Comparison of ENCODE assay signal across 11 cellular contexts in genomic region chr14:59265808-59266207, GRCh38.
DNase-seq lines count a peak whose midpoint lies in the region; ATAC-seq, FAIRE-seq and TF ChIP-seq lines count a peak whose summit lies in the region.
"Had no signal": no experiment of that assay in that cellular context is flagged by ENCODE, and none has a peak within 500 bp of the region (broad histone marks: within the 10 kb centered on the region; RNA-seq: fewer than 3 reads in every experiment).

No MANE protein-coding gene starts in this region.

- DNase-seq in CD14-positive monocyte (ENCODE audit: low spot score) (peak; percentile 52), HPDE6-E6E7 (ENCODE audit: extremely low spot score) (peak; percentile 27), left colon (no peak), SKM-1 treated with dmso at 0.1 percent for 144 hours (lab: John Stamatoyannopoulos, UW; ENCODE audit: unreplicated experiment) (no peak), GM12892 (ENCODE audit: insufficient read length) (no peak)
- DNase-seq in activated CD8-positive, alpha-beta T cell treated with anti-CD3 and anti-CD28 coated beads for 36 hours, result peak; percentile 75
- DNase-seq in naive thymus-derived CD4-positive, alpha-beta T cell, result no peak
- DNase-seq: CD4-positive, alpha-beta memory T cell; NCI-H1436 had no signal

- POLR2A ChIA-PET in activated CD8-positive, alpha-beta T cell treated with anti-CD3 and anti-CD28 coated beads for 36 hours (lab: Charles Lee), result interaction anchor here (0.6 kb wide), 1 partner anchor 474 kb away, joined by 3 read pairs; no protein-coding TSS in a partner anchor
- POLR2A ChIA-PET in naive thymus-derived CD4-positive, alpha-beta T cell (lab: Charles Lee), result interaction anchor here (0.6 kb wide), 1 partner anchor 10 kb away, joined by 3 read pairs; no protein-coding TSS in a partner anchor

- no peak overlapping the region for H3K4me3 Mint-ChIP-seq in CD14-positive monocyte
- H3K4me3 Mint-ChIP-seq in activated CD8-positive, alpha-beta T cell treated with anti-CD3 and anti-CD28 coated beads for 36 hours, result no peak overlapping the region
- H3K4me3 Mint-ChIP-seq in naive thymus-derived CD4-positive, alpha-beta T cell, result no peak overlapping the region
- H3K4me3 Mint-ChIP-seq: CD4-positive, alpha-beta memory T cell; stimulated activated naive CD8-positive, alpha-beta T cell treated with anti-CD3 and anti-CD28 coated beads, Interleukin-15, Interleukin-2, amounts not matched to agents 100 ng/mL and 50 ng/mL, for 24 hours had no signal

- ATAC-seq in activated CD8-positive, alpha-beta T cell treated with anti-CD3 and anti-CD28 coated beads for 36 hours, result peak; percentile 90
- ATAC-seq in left colon (peak; percentile 66), HG02884 (IDR thresholded peaks at IDR 0.05; ENCODE audit: unreplicated experiment) (no peak)
- no peak for ATAC-seq in naive thymus-derived CD4-positive, alpha-beta T cell

- no peak overlapping the region for H3K27ac ChIP-seq in naive thymus-derived CD4-positive, alpha-beta T cell (ENCODE audit: low read depth, low read length)

- H3K36me3 Mint-ChIP-seq in CD14-positive monocyte, result peaks cover 27 to 33% of the 10 kb centered on the region in 2 donors
- peaks cover 24% of the 10 kb centered on the region for H3K36me3 Mint-ChIP-seq in activated CD8-positive, alpha-beta T cell treated with anti-CD3 and anti-CD28 coated beads for 36 hours (ENCODE audit: low read depth)
- H3K36me3 Mint-ChIP-seq in naive thymus-derived CD4-positive, alpha-beta T cell, result peaks cover 22 to 69% (median 66%) of the 10 kb centered on the region in 5 donors

- no peak for FAIRE-seq in GM12892 (lab: Jason Lieb, UNC)

- TF ChIP-seq CTCF in CD14-positive monocyte (IDR thresholded peaks at IDR 0.05), result no peak
- TF ChIP-seq CTCF in activated CD8-positive, alpha-beta T cell treated with anti-CD3 and anti-CD28 coated beads for 36 hours (IDR thresholded peaks at IDR 0.05), result no peak

- H3K4me3 ChIP-seq in naive thymus-derived CD4-positive, alpha-beta T cell (ENCODE audit: low read length), result no peak overlapping the region

- CTCF ChIA-PET in activated CD8-positive, alpha-beta T cell treated with anti-CD3 and anti-CD28 coated beads for 36 hours (lab: Charles Lee), result no interaction called here
- CTCF ChIA-PET in naive thymus-derived CD4-positive, alpha-beta T cell (lab: Charles Lee), result no interaction called here

- H3K27me3 Mint-ChIP-seq in CD14-positive monocyte (ENCODE audit: low read depth in 3 of 3), result peaks cover 0 to 1% (median 0%) of the 10 kb centered on the region in 3 donors
- no peaks in the 10 kb centered on the region for H3K27me3 Mint-ChIP-seq in activated CD8-positive, alpha-beta T cell treated with anti-CD3 and anti-CD28 coated beads for 36 hours
- no peaks in the 10 kb centered on the region for H3K27me3 Mint-ChIP-seq in naive thymus-derived CD4-positive, alpha-beta T cell
- H3K27me3 Mint-ChIP-seq: CD4-positive, alpha-beta memory T cell; stimulated activated naive CD8-positive, alpha-beta T cell treated with anti-CD3 and anti-CD28 coated beads, Interleukin-15, Interleukin-2, amounts not matched to agents 100 ng/mL and 50 ng/mL, for 24 hours had no signal

- H3K4me1 ChIP-seq in naive thymus-derived CD4-positive, alpha-beta T cell (ENCODE audit: control insufficient read depth in 2 of 2, insufficient read depth in 2 of 2, low read length in 2 of 2), result no peaks in the 10 kb centered on the region

- H3K4me1 Mint-ChIP-seq in CD14-positive monocyte, result no peaks in the 10 kb centered on the region
- H3K4me1 Mint-ChIP-seq in activated CD8-positive, alpha-beta T cell treated with anti-CD3 and anti-CD28 coated beads for 36 hours (ENCODE audit: low read depth), result peaks cover 19% of the 10 kb centered on the region
- peaks cover 0 to 24% (median 0%) of the 10 kb centered on the region in 7 donors for H3K4me1 Mint-ChIP-seq in naive thymus-derived CD4-positive, alpha-beta T cell
- H3K4me1 Mint-ChIP-seq: CD4-positive, alpha-beta memory T cell had no signal

- no peaks in the 10 kb centered on the region for H3K27me3 ChIP-seq in naive thymus-derived CD4-positive, alpha-beta T cell (ENCODE audit: control insufficient read depth in 2 of 2, insufficient read depth in 2 of 2, low read length in 2 of 2)

- H3K9me3 Mint-ChIP-seq in CD14-positive monocyte, result no peaks in the 10 kb centered on the region
- no peaks in the 10 kb centered on the region for H3K9me3 Mint-ChIP-seq in activated CD8-positive, alpha-beta T cell treated with anti-CD3 and anti-CD28 coated beads for 36 hours
- H3K9me3 Mint-ChIP-seq in naive thymus-derived CD4-positive, alpha-beta T cell, result peaks cover 0 to 3% (median 0%) of the 10 kb centered on the region in 11 donors
- H3K9me3 Mint-ChIP-seq: CD4-positive, alpha-beta memory T cell had no signal

- TF ChIP-seq POLR2A in GM12892 (IDR thresholded peaks at IDR 0.05; ENCODE audit: low read depth, low read length), result no peak

- H3K9me3 ChIP-seq in naive thymus-derived CD4-positive, alpha-beta T cell (ENCODE audit: control insufficient read depth in 2 of 3, low read length in 3 of 3), result no peaks in the 10 kb centered on the region

- H3K36me3 ChIP-seq in naive thymus-derived CD4-positive, alpha-beta T cell (ENCODE audit: control insufficient read depth in 2 of 3, insufficient read depth in 3 of 3, low read length in 3 of 3), result peaks cover 0 to 5% (median 0%) of the 10 kb centered on the region in 3 experiments

- intact Hi-C loops in CD14-positive monocyte (cut with micrococcal nuclease), result no loop called here
- intact Hi-C loops in activated CD8-positive, alpha-beta T cell treated with anti-CD3 and anti-CD28 coated beads for 36 hours (cut with micrococcal nuclease), result no loop called here
- intact Hi-C loops in left colon (cut with DNase I, micrococcal nuclease), result no loop called here
- intact Hi-C loops in naive thymus-derived CD4-positive, alpha-beta T cell (cut with micrococcal nuclease), result no loop called here

- peak overlapping the region in 2 of 7 donors; percentile 11 to 23 for H3K27ac Mint-ChIP-seq in CD14-positive monocyte
- peak overlapping the region; percentile 50 for H3K27ac Mint-ChIP-seq in activated CD8-positive, alpha-beta T cell treated with anti-CD3 and anti-CD28 coated beads for 36 hours
- H3K27ac Mint-ChIP-seq in naive thymus-derived CD4-positive, alpha-beta T cell, result no peak overlapping the region
- H3K27ac Mint-ChIP-seq: CD4-positive, alpha-beta memory T cell; stimulated activated naive CD8-positive, alpha-beta T cell treated with anti-CD3 and anti-CD28 coated beads, Interleukin-15, Interleukin-2, amounts not matched to agents 100 ng/mL and 50 ng/mL, for 24 hours had no signal

Comparison
In these comparisons a context has a peak if more than half of its experiments do, and no peak if none do; other contexts are left out.
1. DNase-seq: peak in CD14-positive monocyte (single experiment), HPDE6-E6E7 (single experiment) and activated CD8-positive, alpha-beta T cell treated with anti-CD3 and anti-CD28 coated beads for 36 hours (single experiment); none in left colon (0 of 2), SKM-1 treated with dmso at 0.1 percent for 144 hours (single experiment), naive thymus-derived CD4-positive, alpha-beta T cell (0 of 9) and GM12892 (single experiment).
2. ATAC-seq: peak in activated CD8-positive, alpha-beta T cell treated with anti-CD3 and anti-CD28 coated beads for 36 hours (single experiment) and left colon (single experiment); none in naive thymus-derived CD4-positive, alpha-beta T cell (single experiment) and HG02884 (single experiment).